ENCODE assay signal across 8 cellular contexts in the genomic region with DNA sequence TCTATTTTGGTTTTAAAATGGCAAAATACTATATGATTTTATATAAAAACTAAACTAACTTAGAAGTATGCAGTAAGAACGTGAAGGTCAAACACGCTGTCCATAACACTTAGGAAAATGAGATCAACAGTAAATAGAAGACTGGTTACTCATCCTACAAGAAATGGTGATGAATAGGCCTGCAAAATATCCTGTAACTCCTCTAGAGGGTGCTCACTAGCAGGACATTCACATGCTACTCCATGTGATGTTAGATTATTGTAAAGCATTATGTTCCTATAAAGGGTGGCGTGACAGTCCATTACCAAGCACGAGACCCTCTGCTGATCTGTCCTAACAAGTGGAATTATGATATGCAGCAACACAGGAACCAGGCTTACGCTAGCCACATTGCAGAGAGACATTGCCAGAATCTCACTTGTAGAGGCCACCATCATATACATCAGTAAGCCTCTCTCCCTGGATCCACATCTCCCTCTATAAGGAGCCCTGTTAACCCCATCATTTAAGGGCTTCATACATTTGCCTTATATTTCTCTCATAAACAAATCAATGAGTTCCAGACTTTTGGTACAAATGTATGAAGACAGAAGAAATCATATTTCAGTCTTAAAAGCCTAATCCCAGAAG. TPM values are rescaled to one million over a fixed set of nuclear protein-coding genes. Genes with fewer than 3 reads are reported as not detected.
A peak's percentile ranks its signal among the peaks of the same experiment; 100 is the strongest.
DNase-seq lines count a peak whose midpoint lies in the region; ATAC-seq and TF ChIP-seq lines count a peak whose summit lies in the region.

No MANE protein-coding gene starts in this region.

- ATAC-seq in GM21390 (IDR thresholded peaks at IDR 0.05; ENCODE audit: unreplicated experiment), result no peak

- no peaks in the 10 kb centered on the region for H3K9me3 ChIP-seq in GM23248 (ENCODE audit: low read depth)
- no peaks in the 10 kb centered on the region for H3K9me3 ChIP-seq in cardiac muscle cell (ENCODE audit: low read depth)

- H3K9ac ChIP-seq in GM23248, result no peak overlapping the region

- H2AFZ ChIP-seq in GM23248, result no peak overlapping the region

- H3K36me3 ChIP-seq in GM23248 (ENCODE audit: low read depth) (no peaks in the 10 kb centered on the region), cardiac muscle cell (no peaks in the 10 kb centered on the region)

- in situ Hi-C loops in GM23248 (cut with MboI), result no loop called here

- H3K4me3 ChIP-seq in GM23248, result no peak overlapping the region
- no peak overlapping the region for H3K4me3 ChIP-seq in cardiac muscle cell
- H3K4me3 ChIP-seq in retinal pigment epithelial cell (ENCODE audit: low read length), result no peak overlapping the region

- TF ChIP-seq CTCF in cardiac muscle cell (IDR thresholded peaks at IDR 0.05; ENCODE audit: low read depth, low read length) (peak; percentile 68), retinal pigment epithelial cell (conservative IDR thresholded peaks at IDR 0.05; ENCODE audit: low read depth, low read length) (peak; percentile 73)

- H3K4me1 ChIP-seq in GM23248 (ENCODE audit: insufficient read depth) (no peaks in the 10 kb centered on the region), cardiac muscle cell (ENCODE audit: low read depth) (no peaks in the 10 kb centered on the region)

- H3F3A ChIP-seq in GM23248 (ENCODE audit: insufficient read depth), result no peaks in the 10 kb centered on the region

- H3K27me3 ChIP-seq in GM23248 (replicated peaks; ENCODE audit: insufficient read depth) (peaks cover 35% of the 10 kb centered on the region), cardiac muscle cell (no peaks in the 10 kb centered on the region)

- H4K20me1 ChIP-seq in GM23248 (ENCODE audit: insufficient read depth), result no peaks in the 10 kb centered on the region

- H3K79me2 ChIP-seq in GM23248 (ENCODE audit: insufficient read depth), result no peaks in the 10 kb centered on the region

- no peaks in the 10 kb centered on the region for H3K9me2 ChIP-seq in GM23248 (ENCODE audit: insufficient read depth)

- DNase-seq in DMS153 (lab: John Stamatoyannopoulos, UW) (peak; percentile 40), GM23248 (peak; percentile 83), NCI-H345 treated with DMSO at 0.1 percent for 48 hours (lab: John Stamatoyannopoulos, UW; ENCODE audit: unreplicated experiment) (peak; percentile 5), cardiac muscle cell (ENCODE audit: low read depth in 1 of 2, low spot score in 1 of 2) (peak; percentile 37 to 81), retinal pigment epithelial cell (ENCODE audit: low read depth) (peak; percentile 41), occipital lobe (lab: John Stamatoyannopoulos, UW) (no peak)
- DNase-seq in activated T-cell treated with anti-CD3 and anti-CD28 coated beads, Interleukin-2, amount 50 U/mL, for 48 hours, result peak; percentile 21 to 23

- H3K27ac ChIP-seq in GM23248, result no peak overlapping the region
- H3K27ac ChIP-seq in cardiac muscle cell, result no peak overlapping the region

- WGBS in GM23248 (ENCODE audit: low coverage in 1 of 2, low lambda C conversion rate in 2 of 2, missing lambda C conversion rate in 2 of 2), 2 experiments, result 6 to 9% methylated on average over 5 of the region's 5 CpGs

- H3K4me2 ChIP-seq in GM23248 (ENCODE audit: unreplicated experiment), result no peak overlapping the region

RNA-seq across cellular contexts. Expression of gene DEFB129, which starts 18.0 kb away (rescaled TPM):
- total RNA-seq in GM23248 (2014; rRNA removed; shearing (Covaris generic)), result not detected in 2 replicates
- polyA plus RNA-seq in GM23248 (2016; fragmentation: Nextera tagmentation; extraction: Ambion mirVana), result not detected in 2 replicates
- not detected in 2 replicates for total RNA-seq in cardiac muscle cell
- not detected in 2 replicates for polyA plus RNA-seq in cardiac muscle cell
- not detected for total RNA-seq in occipital lobe

RNA-seq across cellular contexts. Expression of gene DEFB128, which starts 19.5 kb away (rescaled TPM):
- total RNA-seq in GM23248 (2014; rRNA removed; shearing (Covaris generic)), result not detected in 2 replicates
- polyA plus RNA-seq in GM23248 (2016; fragmentation: Nextera tagmentation; extraction: Ambion mirVana), result not detected in 2 replicates
- total RNA-seq in cardiac muscle cell, result not detected in 2 replicates
- not detected in 2 replicates for polyA plus RNA-seq in cardiac muscle cell
- not detected for total RNA-seq in occipital lobe

RNA-seq across cellular contexts. Expression of gene DEFB132, which starts 48.5 kb away (rescaled TPM):
- total RNA-seq in GM23248 (2014; rRNA removed; shearing (Covaris generic)), result not detected in 2 replicates
- polyA plus RNA-seq in GM23248 (2016; fragmentation: Nextera tagmentation; extraction: Ambion mirVana) (not detected in 2 replicates), cardiac muscle cell (not detected in 2 replicates)
- total RNA-seq in cardiac muscle cell (not detected in 2 replicates), occipital lobe (not detected)

RNA-seq across cellular contexts. Expression of gene DEFB127, which starts 51.8 kb away (rescaled TPM):
- not detected in 2 replicates for total RNA-seq in GM23248 (2014; rRNA removed; shearing (Covaris generic))
- not detected in 2 replicates for polyA plus RNA-seq in GM23248 (2016; fragmentation: Nextera tagmentation; extraction: Ambion mirVana)
- not detected in 2 replicates for total RNA-seq in cardiac muscle cell
- polyA plus RNA-seq in cardiac muscle cell, result not detected in 2 replicates
- not detected for total RNA-seq in occipital lobe
